In the genomic region with DNA sequence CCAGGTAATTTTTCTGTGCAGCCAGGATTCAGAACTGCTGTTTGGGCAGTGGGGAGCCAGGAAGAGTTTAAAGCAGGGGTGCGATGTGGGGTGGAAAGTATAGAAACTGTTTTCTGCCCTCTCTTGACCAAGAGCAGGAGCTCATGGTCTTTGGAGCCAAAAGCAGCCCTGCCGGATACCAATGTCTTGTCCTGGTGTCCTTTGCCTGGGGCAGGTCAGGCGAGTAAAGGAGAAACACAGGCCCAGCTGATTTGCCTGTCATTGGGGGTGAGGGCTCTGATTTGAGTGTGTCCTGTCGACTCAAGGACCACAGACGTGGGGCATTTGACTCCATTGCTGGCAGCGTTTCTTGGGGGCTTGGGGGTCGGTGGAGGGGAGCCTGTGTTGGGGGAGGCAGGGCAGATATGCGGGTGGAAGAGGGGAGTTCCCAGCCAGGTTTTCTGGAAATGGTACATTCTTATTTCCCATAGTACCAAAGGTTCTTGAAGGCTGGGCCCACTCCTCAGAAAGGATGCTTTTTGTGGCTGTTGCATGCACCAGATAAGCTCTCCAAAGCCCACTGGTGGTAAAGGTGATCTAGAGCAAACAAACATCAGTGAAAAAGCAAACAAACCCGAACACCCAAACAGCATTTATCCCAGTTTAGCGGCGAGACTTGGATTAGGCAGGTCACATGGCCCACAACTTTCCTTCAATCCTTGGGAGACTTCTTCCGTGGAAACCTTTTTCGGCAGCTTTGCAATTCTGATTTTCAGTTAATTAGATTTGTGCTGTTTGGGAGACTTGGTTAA, we compare ENCODE assay signal across 1 cellular context.
TF ChIP-seq lines count a peak whose summit lies in the region.

No MANE protein-coding gene starts in this region.

TF ChIP-seq in H1, 55 proteins besides CTCF, POLR2A, EP300 and RAD21 (continued from another document):
- TF ChIP-seq, protein P1, sequence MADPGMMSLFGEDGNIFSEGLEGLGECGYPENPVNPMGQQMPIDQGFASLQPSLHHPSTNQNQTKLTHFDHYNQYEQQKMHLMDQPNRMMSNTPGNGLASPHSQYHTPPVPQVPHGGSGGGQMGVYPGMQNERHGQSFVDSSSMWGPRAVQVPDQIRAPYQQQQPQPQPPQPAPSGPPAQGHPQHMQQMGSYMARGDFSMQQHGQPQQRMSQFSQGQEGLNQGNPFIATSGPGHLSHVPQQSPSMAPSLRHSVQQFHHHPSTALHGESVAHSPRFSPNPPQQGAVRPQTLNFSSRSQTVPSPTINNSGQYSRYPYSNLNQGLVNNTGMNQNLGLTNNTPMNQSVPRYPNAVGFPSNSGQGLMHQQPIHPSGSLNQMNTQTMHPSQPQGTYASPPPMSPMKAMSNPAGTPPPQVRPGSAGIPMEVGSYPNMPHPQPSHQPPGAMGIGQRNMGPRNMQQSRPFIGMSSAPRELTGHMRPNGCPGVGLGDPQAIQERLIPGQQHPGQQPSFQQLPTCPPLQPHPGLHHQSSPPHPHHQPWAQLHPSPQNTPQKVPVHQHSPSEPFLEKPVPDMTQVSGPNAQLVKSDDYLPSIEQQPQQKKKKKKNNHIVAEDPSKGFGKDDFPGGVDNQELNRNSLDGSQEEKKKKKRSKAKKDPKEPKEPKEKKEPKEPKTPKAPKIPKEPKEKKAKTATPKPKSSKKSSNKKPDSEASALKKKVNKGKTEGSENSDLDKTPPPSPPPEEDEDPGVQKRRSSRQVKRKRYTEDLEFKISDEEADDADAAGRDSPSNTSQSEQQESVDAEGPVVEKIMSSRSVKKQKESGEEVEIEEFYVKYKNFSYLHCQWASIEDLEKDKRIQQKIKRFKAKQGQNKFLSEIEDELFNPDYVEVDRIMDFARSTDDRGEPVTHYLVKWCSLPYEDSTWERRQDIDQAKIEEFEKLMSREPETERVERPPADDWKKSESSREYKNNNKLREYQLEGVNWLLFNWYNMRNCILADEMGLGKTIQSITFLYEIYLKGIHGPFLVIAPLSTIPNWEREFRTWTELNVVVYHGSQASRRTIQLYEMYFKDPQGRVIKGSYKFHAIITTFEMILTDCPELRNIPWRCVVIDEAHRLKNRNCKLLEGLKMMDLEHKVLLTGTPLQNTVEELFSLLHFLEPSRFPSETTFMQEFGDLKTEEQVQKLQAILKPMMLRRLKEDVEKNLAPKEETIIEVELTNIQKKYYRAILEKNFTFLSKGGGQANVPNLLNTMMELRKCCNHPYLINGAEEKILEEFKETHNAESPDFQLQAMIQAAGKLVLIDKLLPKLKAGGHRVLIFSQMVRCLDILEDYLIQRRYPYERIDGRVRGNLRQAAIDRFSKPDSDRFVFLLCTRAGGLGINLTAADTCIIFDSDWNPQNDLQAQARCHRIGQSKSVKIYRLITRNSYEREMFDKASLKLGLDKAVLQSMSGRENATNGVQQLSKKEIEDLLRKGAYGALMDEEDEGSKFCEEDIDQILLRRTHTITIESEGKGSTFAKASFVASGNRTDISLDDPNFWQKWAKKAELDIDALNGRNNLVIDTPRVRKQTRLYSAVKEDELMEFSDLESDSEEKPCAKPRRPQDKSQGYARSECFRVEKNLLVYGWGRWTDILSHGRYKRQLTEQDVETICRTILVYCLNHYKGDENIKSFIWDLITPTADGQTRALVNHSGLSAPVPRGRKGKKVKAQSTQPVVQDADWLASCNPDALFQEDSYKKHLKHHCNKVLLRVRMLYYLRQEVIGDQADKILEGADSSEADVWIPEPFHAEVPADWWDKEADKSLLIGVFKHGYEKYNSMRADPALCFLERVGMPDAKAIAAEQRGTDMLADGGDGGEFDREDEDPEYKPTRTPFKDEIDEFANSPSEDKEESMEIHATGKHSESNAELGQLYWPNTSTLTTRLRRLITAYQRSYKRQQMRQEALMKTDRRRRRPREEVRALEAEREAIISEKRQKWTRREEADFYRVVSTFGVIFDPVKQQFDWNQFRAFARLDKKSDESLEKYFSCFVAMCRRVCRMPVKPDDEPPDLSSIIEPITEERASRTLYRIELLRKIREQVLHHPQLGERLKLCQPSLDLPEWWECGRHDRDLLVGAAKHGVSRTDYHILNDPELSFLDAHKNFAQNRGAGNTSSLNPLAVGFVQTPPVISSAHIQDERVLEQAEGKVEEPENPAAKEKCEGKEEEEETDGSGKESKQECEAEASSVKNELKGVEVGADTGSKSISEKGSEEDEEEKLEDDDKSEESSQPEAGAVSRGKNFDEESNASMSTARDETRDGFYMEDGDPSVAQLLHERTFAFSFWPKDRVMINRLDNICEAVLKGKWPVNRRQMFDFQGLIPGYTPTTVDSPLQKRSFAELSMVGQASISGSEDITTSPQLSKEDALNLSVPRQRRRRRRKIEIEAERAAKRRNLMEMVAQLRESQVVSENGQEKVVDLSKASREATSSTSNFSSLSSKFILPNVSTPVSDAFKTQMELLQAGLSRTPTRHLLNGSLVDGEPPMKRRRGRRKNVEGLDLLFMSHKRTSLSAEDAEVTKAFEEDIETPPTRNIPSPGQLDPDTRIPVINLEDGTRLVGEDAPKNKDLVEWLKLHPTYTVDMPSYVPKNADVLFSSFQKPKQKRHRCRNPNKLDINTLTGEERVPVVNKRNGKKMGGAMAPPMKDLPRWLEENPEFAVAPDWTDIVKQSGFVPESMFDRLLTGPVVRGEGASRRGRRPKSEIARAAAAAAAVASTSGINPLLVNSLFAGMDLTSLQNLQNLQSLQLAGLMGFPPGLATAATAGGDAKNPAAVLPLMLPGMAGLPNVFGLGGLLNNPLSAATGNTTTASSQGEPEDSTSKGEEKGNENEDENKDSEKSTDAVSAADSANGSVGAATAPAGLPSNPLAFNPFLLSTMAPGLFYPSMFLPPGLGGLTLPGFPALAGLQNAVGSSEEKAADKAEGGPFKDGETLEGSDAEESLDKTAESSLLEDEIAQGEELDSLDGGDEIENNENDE (IDR thresholded peaks at IDR 0.05; ENCODE audit: insufficient replicate concordance, low read length), result no peak
- TF ChIP-seq EGR1 (IDR thresholded peaks at IDR 0.05; ENCODE audit: borderline replicate concordance, low read depth, low read length), result no peak
